Comparison of ENCODE assay signal across 22 cellular contexts in the genomic region with DNA sequence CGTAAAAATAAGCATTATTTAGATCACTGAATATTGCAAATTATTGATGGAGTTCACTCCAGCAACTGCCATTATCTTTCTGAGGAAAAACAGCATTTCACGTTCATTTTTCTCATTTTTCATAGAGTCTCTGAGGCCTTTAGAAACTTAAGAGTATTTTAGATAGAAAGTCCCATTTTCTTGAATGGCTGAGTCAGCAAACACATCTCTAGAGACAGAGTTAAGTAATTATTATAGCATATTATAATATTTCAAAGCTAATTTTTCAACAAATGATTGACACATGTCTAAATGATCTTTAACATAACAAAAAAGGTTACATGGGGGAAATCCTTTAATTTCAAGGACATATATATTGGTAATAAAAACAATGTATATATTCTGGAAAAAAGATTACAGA. TPM values are rescaled to one million over a fixed set of nuclear protein-coding genes. Genes with fewer than 3 reads are reported as not detected.
A peak's percentile ranks its signal among the peaks of the same experiment; 100 is the strongest.
DNase-seq lines count a peak whose midpoint lies in the region; ATAC-seq, FAIRE-seq and TF ChIP-seq lines count a peak whose summit lies in the region.
"Had no signal": no experiment of that assay in that cellular context is flagged by ENCODE, and none has a peak within 500 bp of the region (broad histone marks: within the 10 kb centered on the region; RNA-seq: fewer than 3 reads in every experiment).

No MANE protein-coding gene starts in this region.

- no peak overlapping the region for H2BK120ac ChIP-seq in H1 (replicated peaks; ENCODE audit: low read depth, low read length)

- ATAC-seq in HepG2 (no peak), right lobe of liver (no peak), HG03139 (IDR thresholded peaks at IDR 0.05; ENCODE audit: unreplicated experiment) (no peak)
- ATAC-seq: CD8-positive, alpha-beta T cell had no signal

- H2AFZ ChIP-seq in HepG2 (ENCODE audit: low read length) (no peak overlapping the region), Karpas-422 (ENCODE audit: low read length) (peak overlapping the region; percentile 51; the same call in 1 of the 2 replicates), H1 (ENCODE audit: low read length) (no peak overlapping the region)

- H3K27ac ChIP-seq in HepG2 (ENCODE audit: extremely low read length, insufficient read depth, low read length) (no peak overlapping the region), right lobe of liver (no peak overlapping the region), Karpas-422 (ENCODE audit: low read length) (no peak overlapping the region), H1 (ENCODE audit: low read depth, low read length) (no peak overlapping the region)
- H3K27ac ChIP-seq: 22Rv1; BLaER1 treated with 17β-estradiol and CSF1 and Interleukin-3, amounts not matched to agents 10 nM and 100 nM; C4-2B had no signal

- no peak overlapping the region for H3K14ac ChIP-seq in H1 (ENCODE audit: insufficient read length)

- H2AK5ac ChIP-seq in H1 (ENCODE audit: low read depth, low read length) = no peak overlapping the region

- no peak overlapping the region for H4K91ac ChIP-seq in H1 (replicated peaks; ENCODE audit: insufficient read length, low read length)

- H4K20me1 ChIP-seq in HepG2 (ENCODE audit: insufficient read depth, low read length) = no peaks in the 10 kb centered on the region
- H4K20me1 ChIP-seq in Karpas-422 (ENCODE audit: insufficient read depth, low read depth, low read length) = no peaks in the 10 kb centered on the region
- H4K20me1 ChIP-seq in H1 (replicated peaks in 1 of 2; ENCODE audit: control insufficient read depth in 1 of 2, insufficient read depth in 2 of 2, low read length in 2 of 2) = no peaks in the 10 kb centered on the region
- H4K20me1 ChIP-seq: BLaER1 treated with 17β-estradiol and CSF1 and Interleukin-3, amounts not matched to agents 10 nM and 100 nM had no signal

- no peak overlapping the region for H3K56ac ChIP-seq in H1 (replicated peaks; ENCODE audit: insufficient read length, low read depth, low read length)

- no peaks in the 10 kb centered on the region for H3K23me2 ChIP-seq in H1 (ENCODE audit: low read depth, low read length)

- no peak overlapping the region for H3K4me3 ChIP-seq in HepG2 (replicated peaks in 1 of 3; ENCODE audit: insufficient read depth in 1 of 3, low read depth in 2 of 3, low read length in 3 of 3)
- peak overlapping the region in 1 of 3 donors; percentile 1 for H3K4me3 ChIP-seq in right lobe of liver
- H3K4me3 ChIP-seq in Karpas-422 (ENCODE audit: low read length) = no peak overlapping the region
- no peak overlapping the region for H3K4me3 ChIP-seq in H1 (ENCODE audit: extremely low read depth in 1 of 4, insufficient read depth in 2 of 4, low read depth in 3 of 4, low read length in 4 of 4)
- H3K4me3 ChIP-seq: BLaER1 treated with 17β-estradiol and CSF1 and Interleukin-3, amounts not matched to agents 10 nM and 100 nM had no signal

- FAIRE-seq in HepG2 (lab: Jason Lieb, UNC) (no peak), H1 (lab: Jason Lieb, UNC) (no peak), GM12892 (lab: Jason Lieb, UNC) (no peak)
- FAIRE-seq: GM12891, GM18507 had no signal

- BruUV-seq in HepG2 (replicated peaks; lab: Mats Ljungman, UMichigan) = no TSS peak

- POLR2A ChIA-PET in HepG2 (lab: Yijun Ruan, JAX) = no interaction called here
- POLR2A ChIA-PET in HEK293T (lab: Yijun Ruan, JAX) = no interaction called here
- POLR2A ChIA-PET in H1 (lab: Charles Lee; ENCODE audit: partially characterized antibody) = no interaction called here

- no peaks in the 10 kb centered on the region for H3K4me1 ChIP-seq in HepG2 (ENCODE audit: insufficient read depth, low read length)
- H3K4me1 ChIP-seq in right lobe of liver = no peaks in the 10 kb centered on the region
- H3K4me1 ChIP-seq in Karpas-422 (ENCODE audit: low read length) = peaks cover 40% of the 10 kb centered on the region
- H3K4me1 ChIP-seq in H1 (replicated peaks in 1 of 4; ENCODE audit: control insufficient read depth in 3 of 4, insufficient read depth in 4 of 4, low read length in 3 of 4) = no peaks in the 10 kb centered on the region
- H3K4me1 ChIP-seq: Caco-2 had no signal

- no peak overlapping the region for H3K23ac ChIP-seq in H1 (ENCODE audit: insufficient read length)

- no peak overlapping the region for H3K18ac ChIP-seq in H1 (ENCODE audit: extremely low read depth, low read length)

- H4K5ac ChIP-seq in H1 (ENCODE audit: insufficient read length, low read depth, low read length) = no peak overlapping the region

- no peak overlapping the region for H4K8ac ChIP-seq in H1 (ENCODE audit: extremely low read depth, insufficient read depth, low read length)

- no peaks in the 10 kb centered on the region for H3K79me1 ChIP-seq in H1 (ENCODE audit: low read depth, low read length)

- TF ChIP-seq RAD21 in HepG2 (CRISPR knock-in tag; IDR thresholded peaks at IDR 0.05) (no peak), H1 (IDR thresholded peaks at IDR 0.05 in 1 of 2, conservative IDR thresholded peaks at IDR 0.05 in 1 of 2; ENCODE audit: low read depth in 2 of 2, low read length in 2 of 2) (no peak)

- H3K36me3 ChIP-seq in HepG2 (replicated peaks in 1 of 2; ENCODE audit: control insufficient read depth in 1 of 2, insufficient read depth in 2 of 2, low read length in 2 of 2) (no peaks in the 10 kb centered on the region), right lobe of liver (no peaks in the 10 kb centered on the region), Karpas-422 (ENCODE audit: insufficient read depth, low read length) (no peaks in the 10 kb centered on the region), H1 (ENCODE audit: control insufficient read depth in 2 of 4, insufficient read depth in 4 of 4, low read length in 3 of 4) (no peaks in the 10 kb centered on the region)

- TF ChIP-seq CTCF in HepG2 (CRISPR knock-in tag; IDR thresholded peaks at IDR 0.05) (no peak), right lobe of liver (IDR thresholded peaks at IDR 0.05) (no peak), H1 (IDR thresholded peaks at IDR 0.05; ENCODE audit: control extremely low read depth in 1 of 3, insufficient read depth in 1 of 3, low read depth in 1 of 3, low read length in 3 of 3) (no peak)

- H2BK20ac ChIP-seq in H1 (ENCODE audit: low read length) = no peak overlapping the region

- no peak overlapping the region for H2BK12ac ChIP-seq in H1 (ENCODE audit: low read depth, low read length)

- H2BK5ac ChIP-seq in H1 (ENCODE audit: low read depth, low read length) = no peak overlapping the region

- no peaks in the 10 kb centered on the region for H3K79me2 ChIP-seq in HepG2 (ENCODE audit: insufficient read depth, low read length)
- no peaks in the 10 kb centered on the region for H3K79me2 ChIP-seq in Karpas-422 (ENCODE audit: low read length)
- H3K79me2 ChIP-seq in H1 (ENCODE audit: control insufficient read depth in 1 of 2, insufficient read depth in 2 of 2, low read length in 2 of 2) = no peaks in the 10 kb centered on the region

- H3K4ac ChIP-seq in H1 (replicated peaks; ENCODE audit: insufficient read length, low read depth, low read length) = no peak overlapping the region

- no peak for TF ChIP-seq POLR2A in HepG2 (IDR thresholded peaks at IDR 0.05; ENCODE audit: insufficient read depth in 1 of 2, low read depth in 2 of 2, low read length in 2 of 2)
- TF ChIP-seq POLR2A in right lobe of liver (IDR thresholded peaks at IDR 0.05) = no peak
- no peak for TF ChIP-seq POLR2A in H1 (IDR thresholded peaks at IDR 0.05; ENCODE audit: control extremely low read depth in 1 of 2, low read depth in 2 of 2, low read length in 2 of 2)
- TF ChIP-seq POLR2A in GM12892 (IDR thresholded peaks at IDR 0.05; ENCODE audit: low read depth, low read length) = no peak

- in situ Hi-C loops in HepG2 (cut with HindIII; ENCODE audit: extremely low pct_ligation_motif_present, low pct_unique_long_range_greater_than_20kb) = no loop called here

- intact Hi-C loops in HepG2 (cut with micrococcal nuclease; ENCODE audit: unreplicated experiment) = no loop called here
- intact Hi-C loops in right lobe of liver (cut with DNase I) = no loop called here

- DNase-seq in HepG2 (ENCODE audit: low spot score) (no peak), right lobe of liver (no peak), HEK293T (ENCODE audit: extremely low spot score) (no peak), Karpas-422 (no peak), H1 (ENCODE audit: low read depth in 1 of 2, low spot score in 2 of 2) (no peak), T-helper 2 cell (no peak), GM12892 (ENCODE audit: insufficient read length) (no peak)
- DNase-seq: AML-193; Caco-2; Calu3; CD4-positive, alpha-beta T cell; CD8-positive, alpha-beta T cell; DMS79 treated with DMSO at 0.1 percent for 48 hours; GF-D8 had no signal

- no peak for TF ChIP-seq EP300 in HepG2 (IDR thresholded peaks at IDR 0.05; ENCODE audit: low read depth in 2 of 2, low read length in 2 of 2)
- no peak for TF ChIP-seq EP300 in HepG2 (CRISPR knock-in tag; IDR thresholded peaks at IDR 0.05; ENCODE audit: borderline replicate concordance)
- TF ChIP-seq EP300 in H1 (IDR thresholded peaks at IDR 0.05; ENCODE audit: borderline replicate concordance in 1 of 2, low read depth in 2 of 2, low read length in 2 of 2) = no peak

- no peak overlapping the region for H3K9ac ChIP-seq in HepG2 (ENCODE audit: insufficient read depth, low read depth, low read length)
- no peak overlapping the region for H3K9ac ChIP-seq in Karpas-422 (ENCODE audit: low read length)
- no peak overlapping the region for H3K9ac ChIP-seq in H1 (replicated peaks in 1 of 4; ENCODE audit: extremely low read depth in 1 of 4, low read depth in 3 of 4, low read length in 3 of 4)
- H3K9ac ChIP-seq: BLaER1 treated with 17β-estradiol and CSF1 and Interleukin-3, amounts not matched to agents 10 nM and 100 nM had no signal

- no peaks in the 10 kb centered on the region for H3K9me2 ChIP-seq in Karpas-422 (replicated peaks; ENCODE audit: insufficient read depth, low read length)

- H3K4me2 ChIP-seq in HepG2 (ENCODE audit: low read depth, low read length) (no peak overlapping the region), Karpas-422 (ENCODE audit: low read depth, low read length, poor library complexity, severe bottlenecking) (no peak overlapping the region), H1 (ENCODE audit: insufficient read depth in 1 of 2, low read depth in 2 of 2, low read length in 2 of 2) (no peak overlapping the region)
- H3K4me2 ChIP-seq: BLaER1 treated with 17β-estradiol and CSF1 and Interleukin-3, amounts not matched to agents 10 nM and 100 nM had no signal

- H2BK15ac ChIP-seq in H1 (ENCODE audit: low read length) = no peak overlapping the region

- WGBS in HepG2 (ENCODE audit: low lambda C conversion rate) = 0% methylated on average over 2 of the region's 2 CpGs
- WGBS in right lobe of liver (ENCODE audit: insufficient coverage, low coverage, low lambda C conversion rate, missing lambda C conversion rate) = 48% methylated on average over 2 of the region's 2 CpGs
- 90% methylated on average over 2 of the region's 2 CpGs; no CpG with 5 or more reads in 1 of the 2 experiments for WGBS in H1 (ENCODE audit: extremely low coverage in 1 of 2, insufficient coverage in 1 of 2, insufficient read length in 1 of 2, insufficient replicate concordance in 2 of 2, low coverage in 1 of 2, low lambda C conversion rate in 2 of 2, missing lambda C conversion rate in 1 of 2), 2 experiments

- H3K9me3 ChIP-seq in HepG2 (ENCODE audit: low read length) = no peaks in the 10 kb centered on the region
- no peaks in the 10 kb centered on the region for H3K9me3 ChIP-seq in right lobe of liver
- H3K9me3 ChIP-seq in Karpas-422 (ENCODE audit: low read length) = no peaks in the 10 kb centered on the region
- no peaks in the 10 kb centered on the region for H3K9me3 ChIP-seq in H1 (ENCODE audit: insufficient read depth in 2 of 2, low read depth in 1 of 2, low read length in 1 of 2)
- H3K9me3 ChIP-seq: BLaER1 treated with 17β-estradiol and CSF1 and Interleukin-3, amounts not matched to agents 10 nM and 100 nM; Caco-2 had no signal

- H3K27me3 ChIP-seq in HepG2 (ENCODE audit: control insufficient read depth in 1 of 2, insufficient read depth in 2 of 2, low read length in 2 of 2) (no peaks in the 10 kb centered on the region), right lobe of liver (no peaks in the 10 kb centered on the region), Karpas-422 (ENCODE audit: low read length) (no peaks in the 10 kb centered on the region), H1 (replicated peaks in 1 of 4; ENCODE audit: control insufficient read depth in 3 of 4, extremely low read depth in 1 of 4, insufficient read depth in 3 of 4, low read length in 3 of 4) (no peaks in the 10 kb centered on the region)
- H3K27me3 ChIP-seq: BLaER1 treated with 17β-estradiol and CSF1 and Interleukin-3, amounts not matched to agents 10 nM and 100 nM had no signal

- CTCF ChIA-PET in HepG2 (lab: Yijun Ruan, JAX; ENCODE audit: low intra/inter-chr PET ratio, low total read pairs) (no interaction called here), HEK293T (lab: Yijun Ruan, JAX) (no interaction called here), H1 (lab: Charles Lee; ENCODE audit: partially characterized antibody) (no interaction called here)

RNA-seq across cellular contexts. Expression of a gene that starts 31.8 kb away (rescaled TPM):
- total RNA-seq in HepG2 (2016; rRNA removed; fragmentation: Illumina TruSeq; extraction: Trizol) = not detected in 2 replicates
- not detected in 2 replicates for total RNA-seq in HepG2 (2016; cell fraction: cytosol; rRNA removed; fragmentation: Illumina TruSeq; extraction: Trizol; ENCODE audit: low read depth)
- total RNA-seq in HepG2 (2016; cell fraction: insoluble cytoplasmic fraction; rRNA removed; fragmentation: Illumina TruSeq; extraction: Trizol) = not detected in 2 replicates
- total RNA-seq in HepG2 (2016; cell fraction: membrane; rRNA removed; fragmentation: Illumina TruSeq; extraction: Trizol) = not detected in 2 replicates
- not detected in 2 replicates for total RNA-seq in HepG2 (2016; cell fraction: nucleus; rRNA removed; fragmentation: Illumina TruSeq; extraction: Trizol)
- polyA plus RNA-seq in HepG2 (2011; rRNA removed) = not detected in 2 replicates
- polyA plus RNA-seq in HepG2 (2011; cell fraction: cytosol; rRNA removed) = not detected in 2 replicates
- polyA plus RNA-seq in HepG2 (2011; cell fraction: nucleus; rRNA removed) = not detected in 2 replicates
- polyA plus RNA-seq in HepG2 (2012) = not detected in 2 replicates
- not detected in 2 replicates for polyA plus RNA-seq in HepG2 (2016; cell fraction: cytosol; fragmentation: Illumina TruSeq; extraction: Trizol; ENCODE audit: low read depth)
- polyA plus RNA-seq in HepG2 (2016; cell fraction: insoluble cytoplasmic fraction; fragmentation: Illumina TruSeq; extraction: Trizol; ENCODE audit: low read depth) = not detected in 2 replicates
- not detected in 2 replicates for polyA plus RNA-seq in HepG2 (2016; cell fraction: membrane; fragmentation: Illumina TruSeq; extraction: Trizol; ENCODE audit: low read depth)
- not detected in 2 replicates for polyA plus RNA-seq in HepG2 (2016; cell fraction: nucleus; fragmentation: Illumina TruSeq; extraction: Trizol; ENCODE audit: insufficient read depth, low read depth)
- polyA minus RNA-seq in HepG2 (2011; rRNA and poly(A)+ RNA removed; ENCODE audit: low replicate concordance) = not detected in 2 replicates
- not detected in 2 replicates for polyA minus RNA-seq in HepG2 (2011; cell fraction: cytosol; rRNA and poly(A)+ RNA removed)
- polyA minus RNA-seq in HepG2 (2011; cell fraction: nucleus; rRNA and poly(A)+ RNA removed) = not detected in 2 replicates
- total RNA-seq in right lobe of liver = 1 to 10 TPM in 5 of 6 experiments, under 1 TPM in 1; 0.55 to 2.4 (median 2.0) TPM
- total RNA-seq in Karpas-422 (2014; rRNA removed; shearing (Covaris generic); ENCODE audit: low replicate concordance) = 20.8 and 47.3 TPM in 2 replicates
- not detected in 2 replicates for total RNA-seq in H1 (2021; fragmentation: NEBNext Ultra II Directional; extraction: Animal tissue kit (Norgen Biotek cat#: 25700))
- not detected in 2 replicates for polyA plus RNA-seq in H1 (2011; rRNA removed)
- not detected for polyA plus RNA-seq in H1 (2011; cell fraction: cytosol; rRNA removed)
- polyA plus RNA-seq in H1 (2011; cell fraction: nucleus; rRNA removed) = not detected
- polyA plus RNA-seq in H1 (2012, experiment 1 of 2) = not detected in 4 replicates
- polyA plus RNA-seq in H1 (2012, experiment 2 of 2) = not detected
- not detected for polyA plus RNA-seq in H1 (2013, experiment 1 of 2)
- polyA plus RNA-seq in H1 (2013, experiment 2 of 2) = not detected
- not detected in 2 replicates for polyA minus RNA-seq in H1 (2011; rRNA and poly(A)+ RNA removed)
- not detected for polyA minus RNA-seq in H1 (2011; cell fraction: cytosol; rRNA and poly(A)+ RNA removed)
- polyA minus RNA-seq in H1 (2011; cell fraction: nucleus; rRNA and poly(A)+ RNA removed) = not detected
- polyA plus RNA-seq in GM12892 (2012; ENCODE audit: missing spikeins) = not detected
- total RNA-seq: B cell, Caco-2, Calu3 had no signal
- polyA plus RNA-seq: BJ had no signal
